9 cellular contexts compared by ENCODE assay signal in genomic region chr10:47705698-47706414, GRCh38. TPM values are rescaled to one million over a fixed set of nuclear protein-coding genes. Genes with fewer than 3 reads are reported as not detected.
A peak's percentile ranks its signal among the peaks of the same experiment; 100 is the strongest.
DNase-seq lines count a peak whose midpoint lies in the region; ATAC-seq and TF ChIP-seq lines count a peak whose summit lies in the region.
"Not testable (repeated sequence)": the region's sequence is repeated elsewhere in the genome, so short reads cannot be mapped to it uniquely, and the experiment has no call there.
"Had no signal": no experiment of that assay in that cellular context is flagged by ENCODE, and none has a peak within 500 bp of the region (broad histone marks: within the 10 kb centered on the region; RNA-seq: fewer than 3 reads in every experiment).

No MANE protein-coding gene starts in this region.

- not testable (repeated sequence) for H3K36me3 Mint-ChIP-seq in Calu3 (ENCODE audit: insufficient read depth, unreplicated experiment); activated naive CD8-positive, alpha-beta T cell treated with anti-CD3 and anti-CD28 coated beads, Interleukin-2, amount 10 ng/mL, durations not matched to agents 7 days and 5 days

- H3K27me3 ChIP-seq in osteoblast (ENCODE audit: insufficient read depth, low read length) = not testable (repeated sequence)

- DNase-seq in Calu3 = peak; percentile 86
- peak; percentile 71 for DNase-seq in activated naive CD8-positive, alpha-beta T cell treated with anti-CD3 and anti-CD28 coated beads, Interleukin-2, amount 10 ng/mL, durations not matched to agents 7 days and 5 days
- DNase-seq in Right ventricle myocardium inferior (ENCODE audit: missing footprints) = peak; percentile 78
- not testable (repeated sequence) for DNase-seq in osteoblast (ENCODE audit: insufficient read length, low spot score, missing footprints)
- DNase-seq in stimulated activated CD8-positive, alpha-beta memory T cell treated with anti-CD3 and anti-CD28 coated beads, Interleukin-7, amount 100 ng/mL, for 1 hour (ENCODE audit: low read depth in 2 of 2) = peak; percentile 51 to 53

- not testable (repeated sequence) for H4K20me1 ChIP-seq in osteoblast (ENCODE audit: insufficient read depth, low read length)

- not testable (repeated sequence) for H3K79me2 ChIP-seq in osteoblast (ENCODE audit: insufficient read depth, low read length)

- not testable (repeated sequence) for H2AFZ ChIP-seq in osteoblast (ENCODE audit: low read length)

- POLR2A ChIA-PET in activated naive CD8-positive, alpha-beta T cell treated with anti-CD3 and anti-CD28 coated beads, Interleukin-2, amount 10 ng/mL, durations not matched to agents 7 days and 5 days (lab: Charles Lee) = not testable (repeated sequence)

- H3K9me3 ChIP-seq in osteoblast (ENCODE audit: low read depth, low read length) = not testable (repeated sequence)

- CTCF ChIA-PET in Calu3 (lab: Charles Lee) = not testable (repeated sequence)

- H3K4me1 Mint-ChIP-seq in Calu3 (ENCODE audit: low read depth, unreplicated experiment); activated naive CD8-positive, alpha-beta T cell treated with anti-CD3 and anti-CD28 coated beads, Interleukin-2, amount 10 ng/mL, durations not matched to agents 7 days and 5 days: not testable (repeated sequence)

- H3K4me3 Mint-ChIP-seq in Calu3 (ENCODE audit: low read depth, unreplicated experiment) = not testable (repeated sequence)
- H3K4me3 Mint-ChIP-seq in activated naive CD8-positive, alpha-beta T cell treated with anti-CD3 and anti-CD28 coated beads, Interleukin-2, amount 10 ng/mL, durations not matched to agents 7 days and 5 days = peak overlapping the region; percentile 52

- not testable (repeated sequence) for H3K27me3 Mint-ChIP-seq in Calu3 (ENCODE audit: unreplicated experiment)
- peaks cover 16% of the 10 kb centered on the region for H3K27me3 Mint-ChIP-seq in activated naive CD8-positive, alpha-beta T cell treated with anti-CD3 and anti-CD28 coated beads, Interleukin-2, amount 10 ng/mL, durations not matched to agents 7 days and 5 days

- peak overlapping the region; percentile 41 for H3K27ac ChIP-seq in osteoblast (ENCODE audit: low read depth, low read length)

- not testable (repeated sequence) for TF ChIP-seq CTCF in Calu3 (IDR thresholded peaks at IDR 0.05; ENCODE audit: unreplicated experiment); WI38 (IDR thresholded peaks at IDR 0.05; ENCODE audit: low read depth, low read length); osteoblast (IDR thresholded peaks at IDR 0.05; ENCODE audit: extremely low read depth, low read depth, low read length)

- H3K4me3 ChIP-seq in WI38 (ENCODE audit: low read depth, low read length) (peak overlapping the region; percentile 42), osteoblast (ENCODE audit: insufficient read depth, low read length) (peak overlapping the region; percentile 55)

- intact Hi-C loops in Calu3 (cut with micrococcal nuclease; ENCODE audit: unreplicated experiment); Right ventricle myocardium inferior (cut with DNase I): not testable (repeated sequence)

- not testable (repeated sequence) for H3K4me2 ChIP-seq in osteoblast (ENCODE audit: insufficient read depth, low read length)

- peak; percentile 91 for ATAC-seq in GM21786 (IDR thresholded peaks at IDR 0.05; ENCODE audit: unreplicated experiment)
- peak; percentile 96 for ATAC-seq in HG03520 (IDR thresholded peaks at IDR 0.05; ENCODE audit: unreplicated experiment)
- peak; percentile 97 for ATAC-seq in activated naive CD8-positive, alpha-beta T cell treated with anti-CD3 and anti-CD28 coated beads, Interleukin-2, amount 10 ng/mL, durations not matched to agents 7 days and 5 days (ENCODE audit: low read depth)
- peak; percentile 100 for ATAC-seq in Right ventricle myocardium inferior

- not testable (repeated sequence) for H3K9me3 Mint-ChIP-seq in Calu3 (ENCODE audit: low read depth, unreplicated experiment); activated naive CD8-positive, alpha-beta T cell treated with anti-CD3 and anti-CD28 coated beads, Interleukin-2, amount 10 ng/mL, durations not matched to agents 7 days and 5 days

- not testable (repeated sequence) for H3K36me3 ChIP-seq in osteoblast (ENCODE audit: insufficient read depth, low read length)

- TSS peak; percentile 93 for BruUV-seq in Calu3 (replicated peaks; lab: Mats Ljungman, UMichigan)

- not testable (repeated sequence) for H3K4me1 ChIP-seq in osteoblast (ENCODE audit: insufficient read depth, low read length)

- not testable (repeated sequence) for H3K27ac Mint-ChIP-seq in Calu3 (ENCODE audit: unreplicated experiment); activated naive CD8-positive, alpha-beta T cell treated with anti-CD3 and anti-CD28 coated beads, Interleukin-2, amount 10 ng/mL, durations not matched to agents 7 days and 5 days

RNA-seq across cellular contexts. Expression of gene SYT15B, which starts 57.5 kb away (rescaled TPM):
- total RNA-seq in Calu3 (2022) (0.21 and 0.24 TPM in 2 replicates), Right ventricle myocardium inferior (0.62 TPM), osteoblast (under 0.01 and 0.36 TPM in 2 replicates)
- total RNA-seq in activated naive CD8-positive, alpha-beta T cell treated with anti-CD3 and anti-CD28 coated beads, Interleukin-2, amount 10 ng/mL, durations not matched to agents 7 days and 5 days = under 1 TPM in 1 of 2 experiments, not detected in 1; 0.47 TPM
- total RNA-seq: M059J had no signal
